In genomic region chr1:87045757-87046422, GRCh38 we compare ENCODE assay signal across 7 cellular contexts.
A peak's percentile ranks its signal among the peaks of the same experiment; 100 is the strongest.
DNase-seq lines count a peak whose midpoint lies in the region; ATAC-seq and TF ChIP-seq lines count a peak whose summit lies in the region.

No MANE protein-coding gene starts in this region.

- no peaks in the 10 kb centered on the region for H3K27me3 Mint-ChIP-seq in activated naive CD8-positive, alpha-beta T cell

- H3K79me2 ChIP-seq in OCI-LY7 (ENCODE audit: insufficient read depth, low read depth, low read length), result peaks cover 100% of the 10 kb centered on the region

- H3K27ac ChIP-seq in OCI-LY7 (ENCODE audit: low read depth, low read length, poor library complexity, severe bottlenecking), result peak overlapping the region; percentile 46

- H3K9me3 ChIP-seq in OCI-LY7 (ENCODE audit: low read length), result peaks cover 26% of the 10 kb centered on the region

- DNase-seq in OCI-LY7 (ENCODE audit: low spot score) (peak; percentile 48), NCI-H1105 treated with DMSO at 0.1 percent for 48 hours (lab: John Stamatoyannopoulos, UW) (no peak), globus pallidus (ENCODE audit: low spot score) (no peak), putamen (ENCODE audit: low spot score) (no peak)
- DNase-seq in stimulated activated naive CD4-positive, alpha-beta T cell (lab: John Stamatoyannopoulos, UW), result peak; percentile 12 to 86 (median 72)

- intact Hi-C loops in OCI-LY7 (cut with micrococcal nuclease; ENCODE audit: unreplicated experiment), result no loop called here

- no peaks in the 10 kb centered on the region for H3K9me2 ChIP-seq in OCI-LY7 (ENCODE audit: insufficient read depth, low read length)

- BruUV-seq in OCI-LY7 (replicated peaks; lab: Mats Ljungman, UMichigan), result no TSS peak

- H3K4me1 ChIP-seq in OCI-LY7 (ENCODE audit: insufficient read depth, low read length, poor library complexity, severe bottlenecking), result peaks cover 72% of the 10 kb centered on the region

- peak overlapping the region; percentile 55 for H3K27ac Mint-ChIP-seq in activated naive CD8-positive, alpha-beta T cell

- POLR2A ChIA-PET in OCI-LY7 (lab: Charles Lee), result interaction anchor here (0.7 to 4.0 kb wide), 9 partner anchors 8 to 131 kb away, joined by 3 to 27 read pairs (median 6); partner anchors contain the start of genes HS2ST1 and SELENOF

- CTCF ChIA-PET in OCI-LY7 (lab: Charles Lee; ENCODE audit: unreplicated experiment), result no interaction called here

- peaks cover 41% of the 10 kb centered on the region for H3K36me3 ChIP-seq in OCI-LY7 (ENCODE audit: insufficient read depth, low read length)

- H4K20me1 ChIP-seq in OCI-LY7 (ENCODE audit: insufficient read depth, low read length), result no peaks in the 10 kb centered on the region

- H3K4me3 Mint-ChIP-seq in activated naive CD8-positive, alpha-beta T cell, result peak overlapping the region; percentile 65

- ATAC-seq in GM21786 (IDR thresholded peaks at IDR 0.05; ENCODE audit: unreplicated experiment), result peak; percentile 38

- H3K4me3 ChIP-seq in OCI-LY7 (ENCODE audit: low read depth, low read length, poor library complexity, severe bottlenecking), result no peak overlapping the region

- H3K9me3 Mint-ChIP-seq in activated naive CD8-positive, alpha-beta T cell (ENCODE audit: low read depth), result no peaks in the 10 kb centered on the region

- H3K4me2 ChIP-seq in OCI-LY7 (ENCODE audit: low read length), result peak overlapping the region; percentile 44

- no peak for TF ChIP-seq CTCF in OCI-LY7 (conservative IDR thresholded peaks at IDR 0.05; ENCODE audit: low read length)

- no peak overlapping the region for H2AFZ ChIP-seq in OCI-LY7 (ENCODE audit: low read length)

- peaks cover 58% of the 10 kb centered on the region for H3K4me1 Mint-ChIP-seq in activated naive CD8-positive, alpha-beta T cell (ENCODE audit: low read depth)

- H3K36me3 Mint-ChIP-seq in activated naive CD8-positive, alpha-beta T cell, result peaks cover 9% of the 10 kb centered on the region

Comparison
In these comparisons a context has a peak if more than half of its experiments do, and no peak if none do; other contexts are left out.
1. DNase-seq: peak in OCI-LY7 (single experiment) and stimulated activated naive CD4-positive, alpha-beta T cell (6 of 6); none in NCI-H1105 treated with DMSO at 0.1 percent for 48 hours (single experiment), globus pallidus (single experiment) and putamen (single experiment).